ENCODE assay signal across 22 cellular contexts in the genomic region with DNA sequence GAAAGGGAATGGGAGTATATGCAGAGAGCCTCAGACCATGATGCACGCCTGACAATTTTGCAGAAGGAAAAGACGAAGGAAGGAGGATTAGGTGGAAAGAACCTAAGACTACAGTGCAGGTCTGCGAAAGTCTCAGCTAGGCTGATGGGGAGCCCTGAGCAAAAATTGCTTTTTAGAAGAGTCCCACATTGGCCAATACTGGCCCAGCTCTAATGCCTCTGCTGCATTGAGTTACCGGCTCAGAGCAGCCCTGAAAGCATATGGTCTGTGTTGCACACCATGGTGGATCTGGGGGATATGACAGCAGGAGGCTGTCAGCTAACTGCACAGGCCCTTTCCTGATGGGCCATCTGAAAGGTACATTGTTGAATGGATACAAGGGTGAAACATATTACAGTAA. TPM values are rescaled to one million over a fixed set of nuclear protein-coding genes. Genes with fewer than 3 reads are reported as not detected.
DNase-seq lines count a peak whose midpoint lies in the region; ATAC-seq, FAIRE-seq and TF ChIP-seq lines count a peak whose summit lies in the region.
"Had no signal": no experiment of that assay in that cellular context is flagged by ENCODE, and none has a peak within 500 bp of the region (broad histone marks: within the 10 kb centered on the region; RNA-seq: fewer than 3 reads in every experiment).

No MANE protein-coding gene starts in this region.

- no peak overlapping the region for H2AFZ ChIP-seq in IMR-90 (replicated peaks; ENCODE audit: low read length, poor library complexity)
- no peak overlapping the region for H2AFZ ChIP-seq in K562 (ENCODE audit: low read depth, low read length)
- H2AFZ ChIP-seq in keratinocyte (ENCODE audit: control insufficient read depth, low read length), result no peak overlapping the region

- H3K9ac ChIP-seq in IMR-90 (ENCODE audit: low read depth, low read length), result no peak overlapping the region
- no peak overlapping the region for H3K9ac ChIP-seq in K562 (ENCODE audit: insufficient read depth in 1 of 2, low read depth in 2 of 2, low read length in 2 of 2)
- no peak overlapping the region for H3K9ac ChIP-seq in keratinocyte (ENCODE audit: control insufficient read depth, extremely low read depth, insufficient read depth, low read length)

- peak overlapping the region; percentile 81 for H2AK9ac ChIP-seq in IMR-90 (replicated peaks; ENCODE audit: low read depth, low read length, poor library complexity)

- dilution Hi-C loops in IMR-90 (cut with HindIII; ENCODE audit: low sequenced_read_pairs, unreplicated experiment) (no loop called here), keratinocyte (cut with MboI; ENCODE audit: extremely low pct_ligation_motif_present, low sequenced_read_pairs) (no loop called here)

- H4K5ac ChIP-seq in IMR-90 (ENCODE audit: low read depth, low read length), result peak overlapping the region; percentile 17

- peak overlapping the region; percentile 69 to 81 for H3K27ac ChIP-seq in A549
- H3K27ac ChIP-seq in IMR-90 (ENCODE audit: insufficient read depth, low read length), result peak overlapping the region; percentile 44
- no peak overlapping the region for H3K27ac ChIP-seq in K562 (ENCODE audit: extremely low read depth, low read depth, low read length)
- H3K27ac ChIP-seq in keratinocyte (ENCODE audit: control insufficient read depth, insufficient read depth, low read length), result peak overlapping the region; percentile 60
- H3K27ac ChIP-seq: WERI-Rb-1 had no signal

- peak overlapping the region; percentile 53; the same call in 1 of the 2 replicates for H3K23ac ChIP-seq in IMR-90 (ENCODE audit: low read depth, low read length)

- CTCF ChIA-PET in A549 (lab: Yijun Ruan, JAX) (interaction anchor here (1.1 to 1.7 kb wide), 2 partner anchors 12 to 83 kb away, joined by 4 to 7 read pairs; no protein-coding TSS in a partner anchor), IMR-90 (lab: Yijun Ruan, JAX) (interaction anchor here (0.9 to 1.1 kb wide), 2 partner anchors 10 to 25 kb away, joined by 3 read pairs; no protein-coding TSS in a partner anchor), K562 (lab: Yijun Ruan, JAX; ENCODE audit: low intra/inter-chr PET ratio) (no interaction called here)

- ATAC-seq in A549, result peak; percentile 70 to 76
- ATAC-seq in IMR-90 (ENCODE audit: low read depth), result peak; percentile 4; the same call in 1 of the 2 replicates
- peak; percentile 34; the same call in 1 of the 3 replicates for ATAC-seq in K562
- no peak for ATAC-seq in HG02852 (IDR thresholded peaks at IDR 0.05; ENCODE audit: unreplicated experiment)
- ATAC-seq: left colon had no signal

- peak overlapping the region; percentile 76 for H3K18ac ChIP-seq in IMR-90 (ENCODE audit: low read depth, low read length)

- H3K4ac ChIP-seq in IMR-90 (ENCODE audit: low read depth, low read length), result peak overlapping the region; percentile 88

- H3K79me2 ChIP-seq in K562 (ENCODE audit: control insufficient read depth, insufficient read depth, low read length) (no peaks in the 10 kb centered on the region), keratinocyte (ENCODE audit: control insufficient read depth, insufficient read depth, low read length) (no peaks in the 10 kb centered on the region)

- intact Hi-C loops in IMR-90 (cut with micrococcal nuclease) (no loop called here), K562 (cut with micrococcal nuclease) (no loop called here), posterior vena cava (cut with DNase I) (no loop called here), head of caudate nucleus (cut with DNase I) (no loop called here)

- peak overlapping the region; percentile 90 for H2BK120ac ChIP-seq in IMR-90 (ENCODE audit: low read depth, low read length)

- in situ Hi-C loops in IMR-90 (cut with MboI; ENCODE audit: low sequenced_read_pairs) (no loop called here), K562 (cut with MboI) (no loop called here)

- TF ChIP-seq EP300 in A549 (IDR thresholded peaks at IDR 0.05), result no peak
- no peak for TF ChIP-seq EP300 in K562 (IDR thresholded peaks at IDR 0.05; ENCODE audit: low read length)

- H3K9me1 ChIP-seq in IMR-90 (ENCODE audit: insufficient read depth, low read length) (peaks cover 12% of the 10 kb centered on the region), K562 (ENCODE audit: control insufficient read depth, insufficient read depth, low read length) (no peaks in the 10 kb centered on the region), keratinocyte (ENCODE audit: control insufficient read depth, extremely low read depth, insufficient read depth, low read length) (no peaks in the 10 kb centered on the region)

- DNase-seq in A549 (ENCODE audit: low read depth in 1 of 2, low spot score in 1 of 2) (no peak), IMR-90 (no peak), K562 (ENCODE audit: extremely low read depth in 1 of 4, low spot score in 3 of 4) (no peak), keratinocyte (ENCODE audit: low read depth, low spot score) (no peak), T-helper 9 cell (no peak), posterior vena cava (ENCODE audit: low spot score) (no peak), head of caudate nucleus (no peak)
- DNase-seq: activated CD4-positive, alpha-beta T cell treated with anti-CD3 and anti-CD28 coated beads, Interleukin-2, amount 50 U/mL, for 1 hour; anterior cingulate cortex; BE2C; caudate nucleus; DND-41; KG1; left colon; NCI-H2171 treated with DMSO at 0.1 percent for 48 hours; NCI-H526; stimulated activated CD4-positive, alpha-beta T cell treated with anti-CD3 and anti-CD28 coated beads, Interleukin-1b, Interleukin-23, amount 100 ng/mL, for 48 hours; WERI-Rb-1 had no signal

- H4K20me1 ChIP-seq in IMR-90 (ENCODE audit: insufficient read depth, low read length), result no peaks in the 10 kb centered on the region
- no peaks in the 10 kb centered on the region for H4K20me1 ChIP-seq in K562 (replicated peaks; ENCODE audit: control insufficient read depth, insufficient read depth, low read length)
- H4K20me1 ChIP-seq in keratinocyte (ENCODE audit: control insufficient read depth, extremely low read depth, insufficient read depth, low read length), result no peaks in the 10 kb centered on the region

- FAIRE-seq in A549 (lab: Jason Lieb, UNC), result no peak
- no peak for FAIRE-seq in K562 (lab: Jason Lieb, UNC)
- FAIRE-seq in keratinocyte (lab: Jason Lieb, UNC), result peak; percentile 79
- FAIRE-seq: GM12892 had no signal

- no peak overlapping the region for H3K4me3 ChIP-seq in A549
- H3K4me3 ChIP-seq in IMR-90 (ENCODE audit: insufficient read depth, low read depth, low read length), result no peak overlapping the region
- no peak overlapping the region for H3K4me3 ChIP-seq in K562
- no peak overlapping the region for H3K4me3 ChIP-seq in keratinocyte (ENCODE audit: control insufficient read depth in 2 of 3, extremely low read depth in 1 of 3, insufficient read depth in 2 of 3, low read depth in 1 of 3, low read length in 3 of 3)
- H3K4me3 ChIP-seq: skin epidermis had no signal

- peak overlapping the region; percentile 62 for H2BK5ac ChIP-seq in IMR-90 (ENCODE audit: low read depth, low read length, poor library complexity, severe bottlenecking)

- TF ChIP-seq RAD21 in A549 (conservative IDR thresholded peaks at IDR 0.05 in 1 of 2, IDR thresholded peaks at IDR 0.05 in 1 of 2) (no peak), IMR-90 (IDR thresholded peaks at IDR 0.05; ENCODE audit: low read length) (no peak), K562 (CRISPR knock-in tag; conservative IDR thresholded peaks at IDR 0.05 in 1 of 2, IDR thresholded peaks at IDR 0.05 in 1 of 2) (no peak)

- TF ChIP-seq POLR2A in A549 (IDR thresholded peaks at IDR 0.05; ENCODE audit: low read length) (no peak), IMR-90 (IDR thresholded peaks at IDR 0.05; ENCODE audit: low read depth, low read length) (no peak), K562 (conservative IDR thresholded peaks at IDR 0.05) (no peak)

- no peak for TF ChIP-seq CTCF in A549 (IDR thresholded peaks at IDR 0.05)
- no peak for TF ChIP-seq CTCF in IMR-90 (conservative IDR thresholded peaks at IDR 0.05; ENCODE audit: low read depth, low read length)
- no peak for TF ChIP-seq CTCF in K562 (IDR thresholded peaks at IDR 0.05 in 2 of 3, conservative IDR thresholded peaks at IDR 0.05 in 1 of 3; ENCODE audit: insufficient read depth in 2 of 3, low read depth in 1 of 3, low read length in 3 of 3)
- no peak for TF ChIP-seq CTCF in keratinocyte (optimal IDR thresholded peaks at IDR 0.05 in 1 of 3, IDR thresholded peaks at IDR 0.05 in 1 of 3, conservative IDR thresholded peaks at IDR 0.05 in 1 of 3; ENCODE audit: extremely low read depth in 1 of 3, insufficient read depth in 2 of 3, low read length in 3 of 3)

- H3K79me1 ChIP-seq in IMR-90 (ENCODE audit: low read depth in 1 of 2, low read length in 2 of 2), result no peaks in the 10 kb centered on the region

- no peaks in the 10 kb centered on the region for H3K27me3 ChIP-seq in IMR-90 (ENCODE audit: control insufficient read depth, insufficient read depth, low read length)
- no peaks in the 10 kb centered on the region for H3K27me3 ChIP-seq in K562 (ENCODE audit: control insufficient read depth in 2 of 2, insufficient read depth in 2 of 2, low read length in 2 of 2)
- H3K27me3 ChIP-seq in keratinocyte (ENCODE audit: control insufficient read depth, extremely low read depth, insufficient read depth, low read length), result no peaks in the 10 kb centered on the region
- H3K27me3 ChIP-seq: BE2C had no signal

- BruUV-seq in IMR-90 (replicated peaks; lab: Mats Ljungman, UMichigan) (no TSS peak), K562 (replicated peaks; lab: Mats Ljungman, UMichigan) (no TSS peak)

- peak overlapping the region; percentile 64 to 72; a peak in 3 of 4 replicates for H4K8ac ChIP-seq in IMR-90 (ENCODE audit: low read depth in 2 of 2, low read length in 2 of 2)

- H3K4me2 ChIP-seq in A549 (peak overlapping the region; percentile 60), IMR-90 (ENCODE audit: low read depth, low read length) (no peak overlapping the region), K562 (ENCODE audit: insufficient read depth, low read length) (no peak overlapping the region), keratinocyte (ENCODE audit: control insufficient read depth, extremely low read depth, insufficient read depth, low read depth, low read length) (peak overlapping the region; percentile 60)

- peak overlapping the region; percentile 95 for H2AK5ac ChIP-seq in IMR-90 (ENCODE audit: low read depth, low read length)

- H4K91ac ChIP-seq in IMR-90 (ENCODE audit: insufficient read depth, low read depth, low read length), result peak overlapping the region; percentile 92

- H3K14ac ChIP-seq in IMR-90 (replicated peaks; ENCODE audit: low read depth, low read length), result peak overlapping the region; percentile 53

- peak overlapping the region; percentile 93 for H2BK15ac ChIP-seq in IMR-90 (ENCODE audit: low read depth, low read length)

- H3K9me3 ChIP-seq in A549 (peaks cover 13% of the 10 kb centered on the region; the same call in 1 of the 3 replicates), IMR-90 (ENCODE audit: control insufficient read depth, insufficient read depth, low read length) (no peaks in the 10 kb centered on the region; the same call in 1 of the 2 replicates), K562 (replicated peaks; ENCODE audit: control insufficient read depth, insufficient read depth, low read depth, low read length) (no peaks in the 10 kb centered on the region), keratinocyte (ENCODE audit: control insufficient read depth, low read depth, low read length) (no peaks in the 10 kb centered on the region)
- H3K9me3 ChIP-seq: BE2C had no signal

- H3K56ac ChIP-seq in IMR-90 (ENCODE audit: extremely low read depth, insufficient read depth, low read length), result 0 out of 2 replicates have a peak overlapping the region, but pooled peaks have one; percentile 40

- H3K4me1 ChIP-seq in A549 (peaks cover 56% of the 10 kb centered on the region), IMR-90 (ENCODE audit: control insufficient read depth, insufficient read depth, low read length) (peaks cover 10% of the 10 kb centered on the region), K562 (replicated peaks in 1 of 2; ENCODE audit: control insufficient read depth in 2 of 2, insufficient read depth in 2 of 2, low read length in 2 of 2) (no peaks in the 10 kb centered on the region), keratinocyte (ENCODE audit: control insufficient read depth, extremely low read depth, insufficient read depth, low read length) (peaks cover 32% of the 10 kb centered on the region)

- H2BK20ac ChIP-seq in IMR-90 (ENCODE audit: low read depth, low read length), result peak overlapping the region; percentile 92

- POLR2A ChIA-PET in A549 (lab: Yijun Ruan, JAX) (no interaction called here), IMR-90 (lab: Charles Lee; ENCODE audit: unreplicated experiment) (no interaction called here), K562 (lab: Yijun Ruan, JAX) (no interaction called here)

- H3K36me3 ChIP-seq in IMR-90 (ENCODE audit: control insufficient read depth, insufficient read depth, low read length) (no peaks in the 10 kb centered on the region), K562 (ENCODE audit: control insufficient read depth, insufficient read depth, low read length) (no peaks in the 10 kb centered on the region), keratinocyte (ENCODE audit: control insufficient read depth in 2 of 2, extremely low read depth in 1 of 2, insufficient read depth in 2 of 2, low read length in 2 of 2) (no peaks in the 10 kb centered on the region)
- H3K36me3 ChIP-seq: BE2C, WERI-Rb-1 had no signal

- WGBS in A549 (ENCODE audit: missing lambda C conversion rate), result 90% methylated on average over 4 of the region's 4 CpGs
- WGBS in IMR-90 (ENCODE audit: extremely low coverage in 2 of 2, insufficient read length in 1 of 2), 2 experiments, result 100% methylated on average over 1 of the region's 4 CpGs; no CpG with 5 or more reads in 1 of the 2 experiments
- 93% methylated on average over 3 of the region's 4 CpGs for WGBS in K562 (ENCODE audit: insufficient coverage, low coverage, missing lambda C conversion rate)

RNA-seq across cellular contexts. Expression of gene CAVIN2, which starts 48.3 kb away (rescaled TPM):
- 17.0 and 20.3 TPM in 2 replicates for polyA plus RNA-seq in A549 (2011; rRNA removed)
- 12.4 and 12.6 TPM in 2 replicates for polyA plus RNA-seq in A549 (2012; cell fraction: cytosol; rRNA removed)
- polyA plus RNA-seq in A549 (2012; cell fraction: nucleus; rRNA removed), result 11.5 and 15.2 TPM in 2 replicates
- polyA plus RNA-seq in A549 (2017; fragmentation: RNase III; extraction: RNeasy Plus Mini Kit Qiagen cat#74134 plus additional on column Dnase treatment), result 9.6 to 13.8 TPM (median 11.3 TPM) in 3 replicates
- 20.5 and 24.1 TPM in 2 replicates for polyA minus RNA-seq in A549 (2011; rRNA and poly(A)+ RNA removed)
- total RNA-seq in IMR-90 (2012; rRNA removed), result 11.5 and 12.5 TPM in 2 replicates
- polyA plus RNA-seq in IMR-90 (2012; rRNA removed), result 7.7 and 8.3 TPM in 2 replicates
- 4.0 and 7.0 TPM in 2 replicates for polyA plus RNA-seq in IMR-90 (2012; cell fraction: cytosol; rRNA removed)
- 2.8 and 3.3 TPM in 2 replicates for polyA plus RNA-seq in IMR-90 (2012; cell fraction: nucleus; rRNA removed; ENCODE audit: low replicate concordance)
- total RNA-seq in K562 (2011; cell fraction: chromatin; rRNA removed; ENCODE audit: low replicate concordance), result 11.7 and 16.8 TPM in 2 replicates
- total RNA-seq in K562 (2011; cell fraction: nucleolus; rRNA removed), result 12.2 and 13.9 TPM in 2 replicates
- 12.6 and 12.7 TPM in 2 replicates for total RNA-seq in K562 (2011; cell fraction: nucleoplasm; rRNA removed)
- total RNA-seq in K562 (2014; rRNA removed), result 65.1 and 71.8 TPM in 2 replicates
- total RNA-seq in K562 (2014; rRNA removed; fragmentation: Illumina TruSeq; extraction: Trizol), result 81.0 and 86.4 TPM in 2 replicates
- 87.7 and 92.4 TPM in 2 replicates for total RNA-seq in K562 (2015; rRNA removed; fragmentation: Illumina TruSeq; extraction: Trizol)
- 70.5 and 74.6 TPM in 2 replicates for total RNA-seq in K562 (2021)
- polyA plus RNA-seq in K562 (2011; rRNA removed), result 29.3 and 43.5 TPM in 2 replicates
- polyA plus RNA-seq in K562 (2011; cell fraction: cytosol; rRNA removed), result 22.5 and 40.5 TPM in 2 replicates
- polyA plus RNA-seq in K562 (2011; cell fraction: nucleus; rRNA removed), result 14.2 and 19.0 TPM in 2 replicates
- 44.5 and 64.1 TPM in 2 replicates for polyA plus RNA-seq in K562 (2012)
- 66.6 and 73.8 TPM in 2 replicates for polyA plus RNA-seq in K562 (2014; fragmentation: Illumina TruSeq; extraction: Trizol)
- polyA plus RNA-seq in K562 (2014; fragmentation: Nextera tagmentation; extraction: Ambion mirVana), result 10 to 100 TPM; 20.6 to 31.5 TPM
- polyA plus RNA-seq in K562 (2014; rRNA removed), result 63.4 and 69.0 TPM in 2 replicates
- 31.3 and 39.1 TPM in 2 replicates for polyA minus RNA-seq in K562 (2011; rRNA and poly(A)+ RNA removed)
- polyA minus RNA-seq in K562 (2011; cell fraction: cytosol; rRNA and poly(A)+ RNA removed), result 23.3 and 34.4 TPM in 2 replicates
- polyA minus RNA-seq in K562 (2011; cell fraction: nucleus; rRNA and poly(A)+ RNA removed), result 26.5 and 38.9 TPM in 2 replicates
- polyA plus RNA-seq in keratinocyte, result 5.3 to 10.2 TPM (median 9.4 TPM) in 3 replicates
- 0.90 TPM for polyA plus RNA-seq in keratinocyte (2011; ENCODE audit: low read depth)
- polyA plus RNA-seq in keratinocyte (2011; cell fraction: cytosol; rRNA removed), result 5.7 and 5.9 TPM in 2 replicates
- 8.0 and 8.9 TPM in 2 replicates for polyA plus RNA-seq in keratinocyte (2011; cell fraction: nucleus; rRNA removed)
- 0.73 and 9.6 TPM in 2 replicates for polyA plus RNA-seq in keratinocyte (2012; ENCODE audit: low replicate concordance)
- polyA minus RNA-seq in keratinocyte, result 6.7 to 10.6 TPM (median 6.8 TPM) in 3 replicates
- polyA minus RNA-seq in keratinocyte (2011; cell fraction: cytosol; rRNA and poly(A)+ RNA removed), result 7.1 TPM
- polyA minus RNA-seq in keratinocyte (2011; cell fraction: nucleus; rRNA and poly(A)+ RNA removed), result 5.5 and 7.4 TPM in 2 replicates
- 10 to 100 TPM; 40.4 to 48.8 TPM for total RNA-seq in posterior vena cava
- total RNA-seq: RPMI7951 had no signal

Comparison
In these comparisons a context has a peak if more than half of its experiments do, and no peak if none do; other contexts are left out.
1. H3K4me2 ChIP-seq: peak in A549 (single experiment) and keratinocyte (single experiment); none in IMR-90 (single experiment) and K562 (single experiment).